ENCODE assay signal across 26 cellular contexts in the genomic region with DNA sequence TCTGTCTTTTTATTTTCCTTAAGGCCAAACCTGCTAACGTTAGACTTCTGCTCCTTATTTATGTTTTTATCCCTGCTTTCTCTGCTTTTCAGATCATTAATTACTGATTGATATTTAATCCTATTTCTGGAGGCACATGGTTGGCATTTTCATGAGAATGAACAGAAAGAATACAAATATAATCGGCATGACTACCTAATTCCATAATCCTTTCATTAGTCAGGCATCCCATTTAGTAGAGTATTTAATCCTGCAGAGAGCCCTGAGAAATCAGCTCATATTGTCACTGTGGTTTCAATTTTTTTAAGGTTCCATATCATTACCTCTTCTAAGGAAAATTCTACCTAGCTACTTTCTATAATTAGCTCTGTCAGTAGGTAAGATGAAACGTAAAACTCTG.
"Had no signal": no experiment of that assay in that cellular context is flagged by ENCODE, and none has a peak within 500 bp of the region (broad histone marks: within the 10 kb centered on the region; RNA-seq: fewer than 3 reads in every experiment).

No MANE protein-coding gene starts in this region.

- H3K36me3 ChIP-seq: left ventricle myocardium inferior, ovary, stomach, tibial artery, uterus had no signal

- H3K27me3 ChIP-seq: ovary, stomach, testis, tibial artery, uterus had no signal

- H3K27ac ChIP-seq: left ventricle myocardium inferior, ovary, skin epidermis, stomach, testis, tibial artery, uterus had no signal

- DNase-seq: hypothalamus; immature natural killer cell; kidney; left ventricle myocardium inferior; mesendoderm; naive B cell; natural killer cell; nephron progenitor cell; ovary; right cardiac atrium; stimulated activated CD4-positive, alpha-beta T cell treated with anti-CD3 and anti-CD28 coated beads, Interleukin-12 subunit alpha, Interleukin-12 subunit beta, amount 100 ng/mL, for 4 hours; stimulated activated CD4-positive, alpha-beta T cell treated with anti-CD3 and anti-CD28 coated beads, Interleukin-15, amount 100 ng/mL, for 24 hours; stimulated activated CD4-positive, alpha-beta T cell treated with anti-CD3 and anti-CD28 coated beads, Interleukin-2, amount 100 ng/mL, for 24 hours; stimulated activated CD4-positive, alpha-beta T cell treated with anti-CD3 and anti-CD28 coated beads, Interleukin-4, amount 100 ng/mL, for 1 hour; stimulated activated naive B cell treated with anti-CD40 and anti-IgM and Interleukin-4, amounts not matched to agents 10 μg/mL and 1 μg/mL and 100 μg/mL, for 72 hours; stimulated activated naive CD8-positive, alpha-beta T cell treated with anti-CD3 and anti-CD28 coated beads, Interleukin-15, Interleukin-2, amounts not matched to agents 100 U/mL and 50 U/mL, for 24 hours; stomach; testis; tibial artery; uterus had no signal

- ATAC-seq: natural killer cell; right cardiac atrium; sciatic nerve; stimulated activated naive B cell treated with anti-CD40 and anti-IgM and Interleukin-4, amounts not matched to agents 10 μg/mL and 1 μg/mL and 100 μg/mL, for 72 hours; stimulated activated naive CD8-positive, alpha-beta T cell treated with anti-CD3 and anti-CD28 coated beads, Interleukin-15, Interleukin-2, amounts not matched to agents 100 U/mL and 50 U/mL, for 24 hours had no signal

- H3K9me3 ChIP-seq: left ventricle myocardium inferior, ovary, stomach, testis, tibial artery, uterus had no signal

- H3K27ac Mint-ChIP-seq: immature natural killer cell; mesothelial cell of epicardium; naive B cell; natural killer cell; nephron progenitor cell; progenitor cell of endocrine pancreas; stimulated activated naive B cell treated with anti-CD40 and anti-IgM and Interleukin-4, amounts not matched to agents 10 μg/mL and 1 μg/mL and 100 μg/mL, for 72 hours; type B pancreatic cell had no signal

- H3K4me1 ChIP-seq: left ventricle myocardium inferior, stomach, testis, tibial artery, uterus had no signal

- H3K4me1 Mint-ChIP-seq: immature natural killer cell; naive B cell; natural killer cell; nephron progenitor cell; stimulated activated naive B cell treated with anti-CD40 and anti-IgM and Interleukin-4, amounts not matched to agents 10 μg/mL and 1 μg/mL and 100 μg/mL, for 72 hours had no signal

- H3K36me3 Mint-ChIP-seq: immature natural killer cell; mesothelial cell of epicardium; naive B cell; natural killer cell; stimulated activated naive B cell treated with anti-CD40 and anti-IgM and Interleukin-4, amounts not matched to agents 10 μg/mL and 1 μg/mL and 100 μg/mL, for 72 hours; type B pancreatic cell had no signal

- H3K27me3 Mint-ChIP-seq: naive B cell; progenitor cell of endocrine pancreas; stimulated activated naive B cell treated with anti-CD40 and anti-IgM and Interleukin-4, amounts not matched to agents 10 μg/mL and 1 μg/mL and 100 μg/mL, for 72 hours; type B pancreatic cell had no signal

- H3K9me3 Mint-ChIP-seq: mesothelial cell of epicardium; naive B cell; natural killer cell; nephron progenitor cell; stimulated activated naive B cell treated with anti-CD40 and anti-IgM and Interleukin-4, amounts not matched to agents 10 μg/mL and 1 μg/mL and 100 μg/mL, for 72 hours; type B pancreatic cell had no signal

- H3K4me3 ChIP-seq: left ventricle myocardium inferior, lung, ovary, skin epidermis, stomach, testis, tibial artery, uterus had no signal

- H3K4me3 Mint-ChIP-seq: immature natural killer cell; mesothelial cell of epicardium; naive B cell; natural killer cell; nephron progenitor cell; stimulated activated naive B cell treated with anti-CD40 and anti-IgM and Interleukin-4, amounts not matched to agents 10 μg/mL and 1 μg/mL and 100 μg/mL, for 72 hours; type B pancreatic cell had no signal
